12 cellular contexts compared by ENCODE assay signal in the genomic region with DNA sequence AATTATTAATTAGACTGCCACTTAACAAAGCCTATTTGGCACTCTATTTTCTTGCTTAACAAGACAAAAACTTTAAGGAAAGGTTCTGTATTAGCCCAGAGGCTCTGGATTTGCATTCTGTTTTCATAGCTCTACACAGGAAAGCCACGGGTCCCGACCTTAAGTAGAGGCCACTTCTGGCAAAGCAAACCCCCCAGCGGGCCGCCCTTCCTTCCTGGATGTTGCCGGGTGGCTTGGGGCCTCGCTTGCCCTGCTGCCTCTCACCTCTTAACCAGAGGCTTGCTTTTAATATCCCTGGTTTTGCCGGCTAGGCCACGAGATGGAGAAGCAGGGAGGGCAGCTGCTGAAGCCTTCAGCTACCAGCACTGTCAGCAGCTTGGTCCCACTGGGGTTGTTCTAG. TPM values are rescaled to one million over a fixed set of nuclear protein-coding genes. Genes with fewer than 3 reads are reported as not detected.
"Had no signal": no experiment of that assay in that cellular context is flagged by ENCODE, and none has a peak within 500 bp of the region (broad histone marks: within the 10 kb centered on the region; RNA-seq: fewer than 3 reads in every experiment).

No MANE protein-coding gene starts in this region.

- H3K9me3 ChIP-seq: gastrocnemius medialis, heart left ventricle had no signal

- H3K36me3 ChIP-seq: gastrocnemius medialis, heart left ventricle had no signal

- H3K27ac ChIP-seq: gastrocnemius medialis had no signal

- DNase-seq: activated CD4-positive, alpha-beta T cell treated with anti-CD3 and anti-CD28 coated beads, Interleukin-2, amount 50 U/mL, for 1 hour; activated CD4-positive, CD25-positive, alpha-beta regulatory T cell treated with anti-CD3 and anti-CD28 coated beads, Interleukin-2, amount 50 U/mL, for 72 hours; activated effector memory CD4-positive, alpha-beta T cell treated with anti-CD3 and anti-CD28 coated beads, Interleukin-2, amount 50 U/mL, for 16 hours; activated T-cell treated with anti-CD3 and anti-CD28 coated beads, Interleukin-2, amount 50 U/mL, for 72 hours; gastrocnemius medialis; heart left ventricle; mesendoderm; occipital lobe; posterior cingulate gyrus; stimulated activated CD4-positive, alpha-beta T cell treated with anti-CD3 and anti-CD28 coated beads, Interleukin-15, amount 100 ng/mL, for 24 hours; stimulated activated CD4-positive, alpha-beta T cell treated with anti-CD3 and anti-CD28 coated beads, Interleukin-2, amount 100 ng/mL, for 48 hours had no signal

- H3K27me3 ChIP-seq: gastrocnemius medialis had no signal

- H3K4me3 ChIP-seq: gastrocnemius medialis, heart left ventricle had no signal

RNA-seq across cellular contexts. Expression of a gene that starts 4.4 kb away (rescaled TPM):
- total RNA-seq: kidney epithelial cell had no signal
